In genomic region chr5:145792840-145793239, GRCh38 we compare ENCODE assay signal across 21 cellular contexts. TPM values are rescaled to one million over a fixed set of nuclear protein-coding genes. Genes with fewer than 3 reads are reported as not detected.
"Had no signal": no experiment of that assay in that cellular context is flagged by ENCODE, and none has a peak within 500 bp of the region (broad histone marks: within the 10 kb centered on the region; RNA-seq: fewer than 3 reads in every experiment).

No MANE protein-coding gene starts in this region.

- H3K27ac ChIP-seq: foreskin keratinocyte, left lung, neutrophil, psoas muscle, sigmoid colon, skin epidermis, thoracic aorta, transverse colon had no signal

- H3K9me3 ChIP-seq: left lung, neutrophil, psoas muscle, sigmoid colon, thoracic aorta, transverse colon had no signal

- ATAC-seq: foreskin keratinocyte; left lung; naive thymus-derived CD8-positive, alpha-beta T cell; psoas muscle; stimulated activated naive B cell treated with anti-CD40 and anti-IgM and Interleukin-4, amounts not matched to agents 10 μg/mL and 1 μg/mL and 100 μg/mL, for 72 hours; stimulated activated naive CD8-positive, alpha-beta T cell treated with anti-CD3 and anti-CD28 coated beads, Interleukin-15, amount 100 ng/mL, for 72 hours had no signal

- H3K4me1 Mint-ChIP-seq: immature natural killer cell; naive thymus-derived CD8-positive, alpha-beta T cell; stimulated activated naive B cell treated with anti-CD40 and anti-IgM and Interleukin-4, amounts not matched to agents 10 μg/mL and 1 μg/mL and 100 μg/mL, for 72 hours; stimulated activated naive CD8-positive, alpha-beta T cell treated with anti-CD3 and anti-CD28 coated beads, Interleukin-15, amount 100 ng/mL, for 72 hours had no signal

- H3K27ac Mint-ChIP-seq: dendritic cell treated with granulocyte-macrophage colony-stimulating factor and Interleukin-4, amounts not matched to agents 40 ng/mL and 50 ng/mL, for 4 days; immature natural killer cell; naive thymus-derived CD8-positive, alpha-beta T cell; stimulated activated naive B cell treated with anti-CD40 and anti-IgM and Interleukin-4, amounts not matched to agents 10 μg/mL and 1 μg/mL and 100 μg/mL, for 72 hours; stimulated activated naive CD8-positive, alpha-beta T cell treated with anti-CD3 and anti-CD28 coated beads, Interleukin-15, amount 100 ng/mL, for 72 hours had no signal

- H3K9me3 Mint-ChIP-seq: dendritic cell treated with granulocyte-macrophage colony-stimulating factor and Interleukin-4, amounts not matched to agents 40 ng/mL and 50 ng/mL, for 4 days; stimulated activated naive B cell treated with anti-CD40 and anti-IgM and Interleukin-4, amounts not matched to agents 10 μg/mL and 1 μg/mL and 100 μg/mL, for 72 hours had no signal

- H3K27me3 Mint-ChIP-seq: dendritic cell treated with granulocyte-macrophage colony-stimulating factor and Interleukin-4, amounts not matched to agents 40 ng/mL and 50 ng/mL, for 4 days; stimulated activated naive B cell treated with anti-CD40 and anti-IgM and Interleukin-4, amounts not matched to agents 10 μg/mL and 1 μg/mL and 100 μg/mL, for 72 hours; stimulated activated naive CD8-positive, alpha-beta T cell treated with anti-CD3 and anti-CD28 coated beads, Interleukin-15, amount 100 ng/mL, for 72 hours had no signal

- H3K4me3 Mint-ChIP-seq: dendritic cell treated with granulocyte-macrophage colony-stimulating factor and Interleukin-4, amounts not matched to agents 40 ng/mL and 50 ng/mL, for 4 days; immature natural killer cell; naive thymus-derived CD8-positive, alpha-beta T cell; stimulated activated naive B cell treated with anti-CD40 and anti-IgM and Interleukin-4, amounts not matched to agents 10 μg/mL and 1 μg/mL and 100 μg/mL, for 72 hours; stimulated activated naive CD8-positive, alpha-beta T cell treated with anti-CD3 and anti-CD28 coated beads, Interleukin-15, amount 100 ng/mL, for 72 hours had no signal

- H3K27me3 ChIP-seq: foreskin keratinocyte, left lung, neutrophil, sigmoid colon, transverse colon had no signal

- H3K36me3 ChIP-seq: left lung, neutrophil, thoracic aorta had no signal

- H3K36me3 Mint-ChIP-seq: naive thymus-derived CD8-positive, alpha-beta T cell had no signal

- H3K4me1 ChIP-seq: foreskin keratinocyte, left lung, psoas muscle, sigmoid colon, transverse colon had no signal

- DNase-seq: cerebellar nuclear complex; erythroblast; foreskin keratinocyte; immature natural killer cell; left lung; mammary epithelial cell; naive thymus-derived CD8-positive, alpha-beta T cell; psoas muscle; retina; sigmoid colon; stimulated activated CD4-positive, alpha-beta T cell treated with anti-CD3 and anti-CD28 coated beads, Interleukin-2, amount 100 ng/mL, for 24 hours; stimulated activated CD4-positive, alpha-beta T cell treated with anti-CD3 and anti-CD28 coated beads, Interleukin-4, amount 100 ng/mL, for 4 hours; stimulated activated naive B cell treated with anti-CD40 and anti-IgM and Interleukin-4, amounts not matched to agents 10 μg/mL and 1 μg/mL and 100 μg/mL, for 72 hours; stimulated activated naive CD8-positive, alpha-beta T cell treated with anti-CD3 and anti-CD28 coated beads, Interleukin-15, amount 100 ng/mL, for 72 hours; substantia nigra; transverse colon had no signal

- H3K4me3 ChIP-seq: left lung, psoas muscle, sigmoid colon, skin epidermis, thoracic aorta, transverse colon had no signal

RNA-seq across cellular contexts. Expression of gene PRELID2, which starts 42.3 kb away (rescaled TPM):
- total RNA-seq: naive thymus-derived CD8-positive, alpha-beta T cell had no signal
- polyA plus RNA-seq: neural cell had no signal
